Comparison of ENCODE assay signal across 13 cellular contexts in the genomic region with DNA sequence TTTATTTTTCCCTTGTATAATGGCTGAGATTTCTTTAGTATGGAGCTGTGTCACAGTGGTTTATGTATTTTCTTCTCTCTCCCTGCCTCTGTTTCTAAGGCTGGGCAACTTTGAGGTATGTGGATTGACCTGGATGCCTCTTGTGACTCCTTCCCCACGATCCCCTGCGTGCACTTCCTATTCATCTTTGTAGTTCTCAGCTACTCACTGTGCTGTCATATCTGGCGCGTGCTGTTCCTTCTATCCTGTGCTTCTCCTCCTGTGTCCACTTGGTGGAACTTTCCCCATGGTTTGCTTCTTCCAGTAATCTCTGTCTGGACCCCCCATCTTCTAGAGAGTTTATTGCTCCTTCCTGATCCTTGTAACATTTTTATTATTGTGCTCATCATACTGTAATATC.
DNase-seq lines count a peak whose midpoint lies in the region; ATAC-seq, FAIRE-seq and TF ChIP-seq lines count a peak whose summit lies in the region.
"Had no signal": no experiment of that assay in that cellular context is flagged by ENCODE, and none has a peak within 500 bp of the region (broad histone marks: within the 10 kb centered on the region; RNA-seq: fewer than 3 reads in every experiment).

No MANE protein-coding gene starts in this region.

- 47% methylated on average over 4 of the region's 4 CpGs for WGBS in right cardiac atrium

- no peak overlapping the region for H3K4me3 ChIP-seq in right cardiac atrium (ENCODE audit: low read length)
- H3K4me3 ChIP-seq: esophagus muscularis mucosa, neural progenitor cell had no signal

- H3K27ac Mint-ChIP-seq in activated T-helper 17 cell treated with anti-CD3 and anti-CD28 coated beads, Interleukin-2, amount 50 U/mL, for 72 hours, result peak overlapping the region; percentile 47
- H3K27ac Mint-ChIP-seq: activated T-helper 1 cell treated with anti-CD3 and anti-CD28 coated beads, Interleukin-12 subunit alpha, Interleukin-12 subunit beta, Interleukin-2, Interleukin-4 antibody, amounts not matched to agents 30 ng/mL and 10 ng/mL and 1 ng/mL, durations not matched to agents 14 hours and 24 hours and 36 hours had no signal

- peak; percentile 78 for FAIRE-seq in GM12891 (lab: Jason Lieb, UNC)
- FAIRE-seq: D721Med had no signal

- H3K4me1 Mint-ChIP-seq in activated T-helper 17 cell treated with anti-CD3 and anti-CD28 coated beads, Interleukin-2, amount 50 U/mL, for 72 hours, result peaks cover 53% of the 10 kb centered on the region

- H3K9me3 Mint-ChIP-seq in activated T-helper 17 cell treated with anti-CD3 and anti-CD28 coated beads, Interleukin-2, amount 50 U/mL, for 72 hours, result no peaks in the 10 kb centered on the region
- H3K9me3 Mint-ChIP-seq: activated T-helper 1 cell treated with anti-CD3 and anti-CD28 coated beads, Interleukin-12 subunit alpha, Interleukin-12 subunit beta, Interleukin-2, Interleukin-4 antibody, amounts not matched to agents 30 ng/mL and 10 ng/mL and 1 ng/mL, durations not matched to agents 14 hours and 24 hours and 36 hours; neural progenitor cell had no signal

- intact Hi-C loops in right cardiac atrium (cut with DNase I), result no loop called here

- no peaks in the 10 kb centered on the region for H3K27me3 Mint-ChIP-seq in activated T-helper 17 cell treated with anti-CD3 and anti-CD28 coated beads, Interleukin-2, amount 50 U/mL, for 72 hours

- H3K4me1 ChIP-seq in right cardiac atrium (ENCODE audit: control insufficient read depth, insufficient read depth, low read length), result peaks cover 5% of the 10 kb centered on the region

- DNase-seq in A172 (ENCODE audit: low spot score) (peak; percentile 47), GM12891 (ENCODE audit: insufficient read length, low spot score) (no peak), right cardiac atrium (no peak), HPDE6-E6E7 (ENCODE audit: extremely low spot score) (no peak)
- no peak for DNase-seq in effector CD4-positive, alpha-beta T cell
- DNase-seq: SHP77 treated with DMSO at 0.1 percent for 48 hours had no signal

- H3K27me3 ChIP-seq in right cardiac atrium (ENCODE audit: control insufficient read depth, insufficient read depth), result no peaks in the 10 kb centered on the region
- H3K27me3 ChIP-seq: esophagus muscularis mucosa, neural progenitor cell had no signal

- H3K27ac ChIP-seq in right cardiac atrium (ENCODE audit: low read length), result no peak overlapping the region
- H3K27ac ChIP-seq: neural progenitor cell had no signal

- peak; percentile 78 for ATAC-seq in activated T-helper 17 cell treated with anti-CD3 and anti-CD28 coated beads, Interleukin-2, amount 50 U/mL, for 72 hours (replicated peaks)
- ATAC-seq in right cardiac atrium (peak; percentile 43 to 50), GM19467 (IDR thresholded peaks at IDR 0.05; ENCODE audit: unreplicated experiment) (no peak), GM19351 (IDR thresholded peaks at IDR 0.05; ENCODE audit: unreplicated experiment) (no peak)

- H3K9me3 ChIP-seq in right cardiac atrium (ENCODE audit: control insufficient read depth, low read length), result no peaks in the 10 kb centered on the region
- H3K9me3 ChIP-seq: esophagus muscularis mucosa had no signal

- H3K36me3 Mint-ChIP-seq in activated T-helper 17 cell treated with anti-CD3 and anti-CD28 coated beads, Interleukin-2, amount 50 U/mL, for 72 hours (ENCODE audit: low read depth), result no peaks in the 10 kb centered on the region
- H3K36me3 Mint-ChIP-seq: neural progenitor cell had no signal

- peak overlapping the region; percentile 4 for H3K4me3 Mint-ChIP-seq in activated T-helper 17 cell treated with anti-CD3 and anti-CD28 coated beads, Interleukin-2, amount 50 U/mL, for 72 hours
- H3K4me3 Mint-ChIP-seq: activated T-helper 1 cell treated with anti-CD3 and anti-CD28 coated beads, Interleukin-12 subunit alpha, Interleukin-12 subunit beta, Interleukin-2, Interleukin-4 antibody, amounts not matched to agents 30 ng/mL and 10 ng/mL and 1 ng/mL, durations not matched to agents 14 hours and 24 hours and 36 hours; neural progenitor cell had no signal

- no peak for TF ChIP-seq POLR2A in GM12891 (IDR thresholded peaks at IDR 0.05; ENCODE audit: low read depth, low read length)

TF ChIP-seq in GM12891, 5 proteins besides CTCF, POLR2A, EP300 and RAD21:
- TF ChIP-seq SPI1 (IDR thresholded peaks at IDR 0.05; ENCODE audit: low read depth, low read length), result 0 out of 2 replicates have a peak, but pooled peaks have one; percentile 3
- no peak for TF ChIP-seq PAX5 (IDR thresholded peaks at IDR 0.05; ENCODE audit: insufficient read depth, low read length, severe bottlenecking)

Comparison
In these comparisons a context has a peak if more than half of its experiments do, and no peak if none do; other contexts are left out.
1. ATAC-seq: peak in activated T-helper 17 cell treated with anti-CD3 and anti-CD28 coated beads, Interleukin-2, amount 50 U/mL, for 72 hours (single experiment) and right cardiac atrium (2 of 2); none in GM19467 (single experiment) and GM19351 (single experiment).